Comparison of ENCODE assay signal across 22 cellular contexts in genomic region chr6:67966830-67967229, GRCh38.
"Had no signal": no experiment of that assay in that cellular context is flagged by ENCODE, and none has a peak within 500 bp of the region (broad histone marks: within the 10 kb centered on the region; RNA-seq: fewer than 3 reads in every experiment).

No MANE protein-coding gene starts in this region.

- H3K27ac ChIP-seq: KMS-11, SJSA1, SK-N-MC had no signal

- H3K4me1 ChIP-seq: SJSA1 had no signal

- H3K4me2 ChIP-seq: KMS-11 had no signal

- H3K4me3 ChIP-seq: MG63, SJSA1, SK-N-MC had no signal

- H3K27me3 ChIP-seq: MG63, SJSA1 had no signal

- H3K36me3 ChIP-seq: MG63, SJSA1 had no signal

- H3K9me3 ChIP-seq: MG63 had no signal

- FAIRE-seq: HepG2 had no signal

- H3K9ac ChIP-seq: KMS-11 had no signal

- ATAC-seq: HepG2 had no signal

- DNase-seq: IMR-90, MG63, NCI-H1092, NCI-H1105 treated with DMSO at 0.1 percent for 48 hours, NCI-H1436, NCI-H187, NCI-H2029, NCI-H2081 treated with DMSO at 0.1 percent for 48 hours, NCI-H2171, NCI-H226, NCI-H446, NCI-H510A, NCI-H524 treated with DMSO at 0.1 percent for 48 hours, NCI-H69, NCI-H774, Right ventricle myocardium superior, RPMI8226, SIG-M5 had no signal
